Comparison of ENCODE assay signal across 1 cellular context in the genomic region with DNA sequence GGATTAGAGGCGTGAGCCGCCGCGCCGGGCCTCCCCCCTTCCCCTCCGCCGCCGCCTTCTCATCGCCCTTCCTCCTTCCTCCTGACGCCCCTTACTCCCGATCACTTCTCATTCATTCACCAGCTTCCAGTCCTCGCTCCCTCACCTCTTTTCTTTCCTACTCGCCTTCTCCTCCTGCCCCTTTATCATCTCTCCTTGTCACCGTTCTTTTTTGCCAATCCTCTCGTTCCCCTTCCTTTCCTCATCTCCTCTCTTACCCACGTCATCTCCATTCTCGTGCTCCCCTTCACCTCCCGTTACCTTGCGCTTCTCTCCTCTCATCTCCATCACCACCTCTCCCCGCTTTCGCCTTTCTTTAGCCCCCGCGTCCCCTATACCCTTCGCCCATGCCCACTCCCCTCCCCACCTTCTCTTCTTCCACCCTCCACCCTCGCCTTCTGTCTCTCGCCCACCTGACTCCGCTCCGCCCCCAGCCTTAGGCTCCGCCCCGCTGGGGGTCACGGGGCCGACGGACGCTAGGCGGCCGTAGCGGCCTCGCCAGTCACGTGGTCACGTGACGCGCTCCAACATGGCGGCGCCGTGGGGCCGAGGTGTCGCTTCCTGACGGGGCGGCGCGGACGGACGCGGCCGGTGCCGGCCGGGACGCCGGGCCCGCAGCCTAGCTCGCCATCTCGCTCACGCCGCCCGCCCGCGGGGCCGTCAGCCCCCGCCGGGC.
TF ChIP-seq lines count a peak whose summit lies in the region.

A gene (plus strand): TSS at position 544 of the 715 bp plus-strand sequence. CDS start 179 bp downstream, outside the sequence.

TF ChIP-seq in K562, 482 proteins besides CTCF, POLR2A, EP300 and RAD21 (continued from another document and continues in another):
- TF ChIP-seq, protein P1, sequence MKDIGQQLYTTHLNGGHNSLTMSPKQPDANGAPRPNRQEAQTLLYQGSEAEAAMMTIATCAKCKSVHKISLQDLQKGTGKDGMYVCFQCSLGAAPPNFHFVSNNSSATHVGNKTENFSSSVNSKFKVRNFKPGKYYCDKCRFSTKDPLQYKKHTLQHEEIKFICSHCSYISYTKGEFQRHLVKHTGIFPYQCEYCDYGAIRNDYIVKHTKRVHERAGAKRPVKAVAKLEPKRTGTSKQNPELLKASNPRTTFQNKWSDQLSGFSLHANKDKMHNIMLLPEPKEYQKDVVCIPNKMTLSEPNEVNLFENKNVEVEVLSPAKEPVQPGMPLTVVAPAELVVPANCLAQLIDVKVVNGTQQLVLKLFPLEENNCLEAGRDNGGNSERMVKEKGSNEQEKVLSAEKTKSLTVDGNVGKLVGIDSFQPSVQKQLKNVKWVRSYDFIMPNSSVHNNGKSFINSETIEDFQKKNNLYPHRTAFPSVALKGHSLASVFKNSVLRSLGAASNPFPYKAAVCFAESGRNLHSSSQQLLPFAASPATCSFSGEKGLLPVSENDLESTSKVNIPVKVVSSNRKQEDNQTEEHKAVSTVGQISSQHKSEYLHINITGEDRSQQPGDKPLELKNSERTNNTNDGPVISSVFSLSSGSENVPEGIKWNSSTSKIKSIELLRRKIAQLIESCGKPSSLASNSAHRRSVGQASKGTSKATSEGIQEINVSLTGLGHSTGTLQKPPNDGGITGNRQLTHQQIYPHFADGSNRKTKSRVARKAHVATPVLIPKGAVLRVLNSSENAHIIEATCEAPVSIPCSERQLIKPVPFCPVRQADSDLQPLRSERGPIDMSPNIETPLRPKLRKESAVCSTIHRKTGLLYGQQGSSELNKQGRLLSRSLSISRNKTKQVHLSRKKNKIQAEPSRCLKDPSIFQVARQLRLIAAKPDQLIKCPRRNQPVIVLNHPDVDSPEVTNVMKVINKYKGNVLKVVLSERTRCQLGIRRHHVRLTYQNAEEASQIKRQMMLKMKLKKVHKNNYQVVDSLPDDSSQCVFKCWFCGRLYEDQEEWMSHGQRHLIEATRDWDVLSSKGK (CRISPR knock-in tag; IDR thresholded peaks at IDR 0.05): no peak
- TF ChIP-seq, protein P2, sequence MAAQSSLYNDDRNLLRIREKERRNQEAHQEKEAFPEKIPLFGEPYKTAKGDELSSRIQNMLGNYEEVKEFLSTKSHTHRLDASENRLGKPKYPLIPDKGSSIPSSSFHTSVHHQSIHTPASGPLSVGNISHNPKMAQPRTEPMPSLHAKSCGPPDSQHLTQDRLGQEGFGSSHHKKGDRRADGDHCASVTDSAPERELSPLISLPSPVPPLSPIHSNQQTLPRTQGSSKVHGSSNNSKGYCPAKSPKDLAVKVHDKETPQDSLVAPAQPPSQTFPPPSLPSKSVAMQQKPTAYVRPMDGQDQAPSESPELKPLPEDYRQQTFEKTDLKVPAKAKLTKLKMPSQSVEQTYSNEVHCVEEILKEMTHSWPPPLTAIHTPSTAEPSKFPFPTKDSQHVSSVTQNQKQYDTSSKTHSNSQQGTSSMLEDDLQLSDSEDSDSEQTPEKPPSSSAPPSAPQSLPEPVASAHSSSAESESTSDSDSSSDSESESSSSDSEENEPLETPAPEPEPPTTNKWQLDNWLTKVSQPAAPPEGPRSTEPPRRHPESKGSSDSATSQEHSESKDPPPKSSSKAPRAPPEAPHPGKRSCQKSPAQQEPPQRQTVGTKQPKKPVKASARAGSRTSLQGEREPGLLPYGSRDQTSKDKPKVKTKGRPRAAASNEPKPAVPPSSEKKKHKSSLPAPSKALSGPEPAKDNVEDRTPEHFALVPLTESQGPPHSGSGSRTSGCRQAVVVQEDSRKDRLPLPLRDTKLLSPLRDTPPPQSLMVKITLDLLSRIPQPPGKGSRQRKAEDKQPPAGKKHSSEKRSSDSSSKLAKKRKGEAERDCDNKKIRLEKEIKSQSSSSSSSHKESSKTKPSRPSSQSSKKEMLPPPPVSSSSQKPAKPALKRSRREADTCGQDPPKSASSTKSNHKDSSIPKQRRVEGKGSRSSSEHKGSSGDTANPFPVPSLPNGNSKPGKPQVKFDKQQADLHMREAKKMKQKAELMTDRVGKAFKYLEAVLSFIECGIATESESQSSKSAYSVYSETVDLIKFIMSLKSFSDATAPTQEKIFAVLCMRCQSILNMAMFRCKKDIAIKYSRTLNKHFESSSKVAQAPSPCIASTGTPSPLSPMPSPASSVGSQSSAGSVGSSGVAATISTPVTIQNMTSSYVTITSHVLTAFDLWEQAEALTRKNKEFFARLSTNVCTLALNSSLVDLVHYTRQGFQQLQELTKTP (IDR thresholded peaks at IDR 0.05; ENCODE audit: low read depth in 1 of 2, partially characterized antibody in 2 of 2): peak in 1 of 2 experiments; percentile 92
- TF ChIP-seq TRIM28 (IDR thresholded peaks at IDR 0.05) (peak; percentile 63), COPS2 (conservative IDR thresholded peaks at IDR 0.05) (no peak), BRD9 (IDR thresholded peaks at IDR 0.05; ENCODE audit: low read depth, partially characterized antibody) (peak; percentile 95), ZNF212 (CRISPR knock-in tag; IDR thresholded peaks at IDR 0.05) (no peak), MAFF (IDR thresholded peaks at IDR 0.05; ENCODE audit: low read length) (no peak), TEAD1 (CRISPR knock-in tag; IDR thresholded peaks at IDR 0.05) (no peak), LCOR (CRISPR knock-in tag; IDR thresholded peaks at IDR 0.05) (no peak), ZNF354B (CRISPR knock-in tag; IDR thresholded peaks at IDR 0.05) (no peak), PTBP1 (IDR thresholded peaks at IDR 0.05; ENCODE audit: low read depth, low read length) (no peak), PML (IDR thresholded peaks at IDR 0.05; ENCODE audit: low read length) (peak; percentile 68), ZNF699 (CRISPR knock-in tag; IDR thresholded peaks at IDR 0.05; ENCODE audit: insufficient replicate concordance) (no peak), NR2C1 (IDR thresholded peaks at IDR 0.05) (peak; percentile 84), NR2C1 (tag; IDR thresholded peaks at IDR 0.05) (peak; percentile 77; the same call in 1 of the 2 replicates), CBX2 (IDR thresholded peaks at IDR 0.05; ENCODE audit: insufficient read depth, low read length, poor library complexity, severe bottlenecking) (no peak), PHF21A (IDR thresholded peaks at IDR 0.05; ENCODE audit: borderline replicate concordance, low read depth) (no peak), ELF1 (tag; IDR thresholded peaks at IDR 0.05) (no peak)
- TF ChIP-seq, protein P3, sequence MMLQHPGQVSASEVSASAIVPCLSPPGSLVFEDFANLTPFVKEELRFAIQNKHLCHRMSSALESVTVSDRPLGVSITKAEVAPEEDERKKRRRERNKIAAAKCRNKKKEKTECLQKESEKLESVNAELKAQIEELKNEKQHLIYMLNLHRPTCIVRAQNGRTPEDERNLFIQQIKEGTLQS (IDR thresholded peaks at IDR 0.05): peak; percentile 58
- TF ChIP-seq, protein P3 (CRISPR knock-in tag; conservative IDR thresholded peaks at IDR 0.05): no peak
- TF ChIP-seq, protein P4, sequence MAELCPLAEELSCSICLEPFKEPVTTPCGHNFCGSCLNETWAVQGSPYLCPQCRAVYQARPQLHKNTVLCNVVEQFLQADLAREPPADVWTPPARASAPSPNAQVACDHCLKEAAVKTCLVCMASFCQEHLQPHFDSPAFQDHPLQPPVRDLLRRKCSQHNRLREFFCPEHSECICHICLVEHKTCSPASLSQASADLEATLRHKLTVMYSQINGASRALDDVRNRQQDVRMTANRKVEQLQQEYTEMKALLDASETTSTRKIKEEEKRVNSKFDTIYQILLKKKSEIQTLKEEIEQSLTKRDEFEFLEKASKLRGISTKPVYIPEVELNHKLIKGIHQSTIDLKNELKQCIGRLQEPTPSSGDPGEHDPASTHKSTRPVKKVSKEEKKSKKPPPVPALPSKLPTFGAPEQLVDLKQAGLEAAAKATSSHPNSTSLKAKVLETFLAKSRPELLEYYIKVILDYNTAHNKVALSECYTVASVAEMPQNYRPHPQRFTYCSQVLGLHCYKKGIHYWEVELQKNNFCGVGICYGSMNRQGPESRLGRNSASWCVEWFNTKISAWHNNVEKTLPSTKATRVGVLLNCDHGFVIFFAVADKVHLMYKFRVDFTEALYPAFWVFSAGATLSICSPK (IDR thresholded peaks at IDR 0.05; ENCODE audit: borderline replicate concordance): peak; percentile 99
- TF ChIP-seq, protein P5, sequence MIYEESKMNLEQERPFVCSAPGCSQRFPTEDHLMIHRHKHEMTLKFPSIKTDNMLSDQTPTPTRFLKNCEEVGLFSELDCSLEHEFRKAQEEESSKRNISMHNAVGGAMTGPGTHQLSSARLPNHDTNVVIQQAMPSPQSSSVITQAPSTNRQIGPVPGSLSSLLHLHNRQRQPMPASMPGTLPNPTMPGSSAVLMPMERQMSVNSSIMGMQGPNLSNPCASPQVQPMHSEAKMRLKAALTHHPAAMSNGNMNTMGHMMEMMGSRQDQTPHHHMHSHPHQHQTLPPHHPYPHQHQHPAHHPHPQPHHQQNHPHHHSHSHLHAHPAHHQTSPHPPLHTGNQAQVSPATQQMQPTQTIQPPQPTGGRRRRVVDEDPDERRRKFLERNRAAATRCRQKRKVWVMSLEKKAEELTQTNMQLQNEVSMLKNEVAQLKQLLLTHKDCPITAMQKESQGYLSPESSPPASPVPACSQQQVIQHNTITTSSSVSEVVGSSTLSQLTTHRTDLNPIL (CRISPR knock-in tag; IDR thresholded peaks at IDR 0.05): no peak
- TF ChIP-seq, protein P6, sequence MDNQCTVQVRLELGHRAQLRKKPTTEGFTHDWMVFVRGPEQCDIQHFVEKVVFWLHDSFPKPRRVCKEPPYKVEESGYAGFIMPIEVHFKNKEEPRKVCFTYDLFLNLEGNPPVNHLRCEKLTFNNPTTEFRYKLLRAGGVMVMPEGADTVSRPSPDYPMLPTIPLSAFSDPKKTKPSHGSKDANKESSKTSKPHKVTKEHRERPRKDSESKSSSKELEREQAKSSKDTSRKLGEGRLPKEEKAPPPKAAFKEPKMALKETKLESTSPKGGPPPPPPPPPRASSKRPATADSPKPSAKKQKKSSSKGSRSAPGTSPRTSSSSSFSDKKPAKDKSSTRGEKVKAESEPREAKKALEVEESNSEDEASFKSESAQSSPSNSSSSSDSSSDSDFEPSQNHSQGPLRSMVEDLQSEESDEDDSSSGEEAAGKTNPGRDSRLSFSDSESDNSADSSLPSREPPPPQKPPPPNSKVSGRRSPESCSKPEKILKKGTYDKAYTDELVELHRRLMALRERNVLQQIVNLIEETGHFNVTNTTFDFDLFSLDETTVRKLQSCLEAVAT (IDR thresholded peaks at IDR 0.05): peak; percentile 91 to 96
- TF ChIP-seq, protein P7, sequence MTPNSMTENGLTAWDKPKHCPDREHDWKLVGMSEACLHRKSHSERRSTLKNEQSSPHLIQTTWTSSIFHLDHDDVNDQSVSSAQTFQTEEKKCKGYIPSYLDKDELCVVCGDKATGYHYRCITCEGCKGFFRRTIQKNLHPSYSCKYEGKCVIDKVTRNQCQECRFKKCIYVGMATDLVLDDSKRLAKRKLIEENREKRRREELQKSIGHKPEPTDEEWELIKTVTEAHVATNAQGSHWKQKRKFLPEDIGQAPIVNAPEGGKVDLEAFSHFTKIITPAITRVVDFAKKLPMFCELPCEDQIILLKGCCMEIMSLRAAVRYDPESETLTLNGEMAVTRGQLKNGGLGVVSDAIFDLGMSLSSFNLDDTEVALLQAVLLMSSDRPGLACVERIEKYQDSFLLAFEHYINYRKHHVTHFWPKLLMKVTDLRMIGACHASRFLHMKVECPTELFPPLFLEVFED (CRISPR knock-in tag; conservative IDR thresholded peaks at IDR 0.05): peak; percentile 99
- TF ChIP-seq, protein P8, sequence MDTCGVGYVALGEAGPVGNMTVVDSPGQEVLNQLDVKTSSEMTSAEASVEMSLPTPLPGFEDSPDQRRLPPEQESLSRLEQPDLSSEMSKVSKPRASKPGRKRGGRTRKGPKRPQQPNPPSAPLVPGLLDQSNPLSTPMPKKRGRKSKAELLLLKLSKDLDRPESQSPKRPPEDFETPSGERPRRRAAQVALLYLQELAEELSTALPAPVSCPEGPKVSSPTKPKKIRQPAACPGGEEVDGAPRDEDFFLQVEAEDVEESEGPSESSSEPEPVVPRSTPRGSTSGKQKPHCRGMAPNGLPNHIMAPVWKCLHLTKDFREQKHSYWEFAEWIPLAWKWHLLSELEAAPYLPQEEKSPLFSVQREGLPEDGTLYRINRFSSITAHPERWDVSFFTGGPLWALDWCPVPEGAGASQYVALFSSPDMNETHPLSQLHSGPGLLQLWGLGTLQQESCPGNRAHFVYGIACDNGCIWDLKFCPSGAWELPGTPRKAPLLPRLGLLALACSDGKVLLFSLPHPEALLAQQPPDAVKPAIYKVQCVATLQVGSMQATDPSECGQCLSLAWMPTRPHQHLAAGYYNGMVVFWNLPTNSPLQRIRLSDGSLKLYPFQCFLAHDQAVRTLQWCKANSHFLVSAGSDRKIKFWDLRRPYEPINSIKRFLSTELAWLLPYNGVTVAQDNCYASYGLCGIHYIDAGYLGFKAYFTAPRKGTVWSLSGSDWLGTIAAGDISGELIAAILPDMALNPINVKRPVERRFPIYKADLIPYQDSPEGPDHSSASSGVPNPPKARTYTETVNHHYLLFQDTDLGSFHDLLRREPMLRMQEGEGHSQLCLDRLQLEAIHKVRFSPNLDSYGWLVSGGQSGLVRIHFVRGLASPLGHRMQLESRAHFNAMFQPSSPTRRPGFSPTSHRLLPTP (IDR thresholded peaks at IDR 0.05; ENCODE audit: borderline replicate concordance, extremely low read depth, insufficient read length): no peak
- TF ChIP-seq, protein P9, sequence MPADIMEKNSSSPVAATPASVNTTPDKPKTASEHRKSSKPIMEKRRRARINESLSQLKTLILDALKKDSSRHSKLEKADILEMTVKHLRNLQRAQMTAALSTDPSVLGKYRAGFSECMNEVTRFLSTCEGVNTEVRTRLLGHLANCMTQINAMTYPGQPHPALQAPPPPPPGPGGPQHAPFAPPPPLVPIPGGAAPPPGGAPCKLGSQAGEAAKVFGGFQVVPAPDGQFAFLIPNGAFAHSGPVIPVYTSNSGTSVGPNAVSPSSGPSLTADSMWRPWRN (IDR thresholded peaks at IDR 0.05; ENCODE audit: low read depth): peak; percentile 49; the same call in 1 of the 2 replicates
